In the genomic region with DNA sequence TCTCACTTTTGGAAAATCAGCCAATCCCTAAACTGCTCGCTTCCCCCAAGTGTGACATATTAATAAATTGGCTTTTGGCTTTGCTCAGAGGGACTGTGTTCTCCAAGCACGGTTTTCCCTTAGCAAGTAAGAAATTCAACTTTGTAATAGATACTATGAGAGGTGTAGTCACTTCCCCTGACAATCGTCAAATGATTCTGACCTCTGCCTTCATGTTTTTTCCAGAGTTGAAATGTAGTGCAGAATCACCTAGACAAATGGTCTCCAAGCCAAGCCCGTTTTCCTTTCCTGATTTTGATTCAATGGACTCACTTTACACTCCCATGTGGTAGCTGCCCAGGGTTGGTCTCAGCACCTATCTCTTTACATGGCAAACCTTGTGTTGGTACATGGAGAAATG, we compare ENCODE assay signal across 35 cellular contexts.
"Had no signal": no experiment of that assay in that cellular context is flagged by ENCODE, and none has a peak within 500 bp of the region (broad histone marks: within the 10 kb centered on the region; RNA-seq: fewer than 3 reads in every experiment).

No MANE protein-coding gene starts in this region.

- ATAC-seq: activated CD8-positive, alpha-beta memory T cell treated with anti-CD3 and anti-CD28 coated beads, Interleukin-2, amount 10 ng/mL, durations not matched to agents 7 days and 5 days; activated CD8-positive, alpha-beta T cell treated with anti-CD3 and anti-CD28 coated beads, Interleukin-2, amount 10 ng/mL, durations not matched to agents 7 days and 5 days; activated naive CD8-positive, alpha-beta T cell treated with anti-CD3 and anti-CD28 coated beads, Interleukin-2, amount 50 U/mL, for 24 hours had no signal

- H3K4me1 Mint-ChIP-seq: activated B cell treated with CpG ODN at 0.5 μM for 24 hours; activated CD4-positive, alpha-beta T cell treated with anti-CD3 and anti-CD28 coated beads, Interleukin-2, amount 10 ng/mL, durations not matched to agents 24 days and 14 days; activated naive CD4-positive, alpha-beta T cell treated with anti-CD3 and anti-CD28 coated beads, Interleukin-2, amount 10 ng/mL, durations not matched to agents 7 days and 5 days; activated naive CD4-positive, alpha-beta T cell treated with anti-CD3 and anti-CD28 coated beads, Interleukin-2, amount 50 U/mL, for 24 hours; activated naive CD8-positive, alpha-beta T cell treated with anti-CD3 and anti-CD28 coated beads, Interleukin-2, amount 10 ng/mL, durations not matched to agents 7 days and 5 days; activated naive CD8-positive, alpha-beta T cell treated with anti-CD3 and anti-CD28 coated beads, Interleukin-2, amount 50 U/mL, for 24 hours; brain; central memory CD8-positive, alpha-beta T cell had no signal

- DNase-seq: activated B cell treated with CpG ODN at 0.5 μM for 24 hours; activated CD4-positive, alpha-beta memory T cell treated with anti-CD3 and anti-CD28 coated beads, Interleukin-2, amount 10 ng/mL, durations not matched to agents 7 days and 5 days; activated CD4-positive, alpha-beta T cell treated with anti-CD3 and anti-CD28 coated beads for 4 hours; activated CD4-positive, alpha-beta T cell treated with anti-CD3 and anti-CD28 coated beads, Interleukin-2, amount 10 ng/mL, durations not matched to agents 24 days and 14 days; activated CD4-positive, alpha-beta T cell treated with anti-CD3 and anti-CD28 coated beads, Interleukin-2, amount 50 U/mL, for 48 hours; activated CD4-positive, CD25-positive, alpha-beta regulatory T cell treated with anti-CD3 and anti-CD28 coated beads, Interleukin-2, amount 50 U/mL, for 72 hours; activated CD8-positive, alpha-beta memory T cell treated with anti-CD3 and anti-CD28 coated beads for 24 hours; activated CD8-positive, alpha-beta memory T cell treated with anti-CD3 and anti-CD28 coated beads, Interleukin-2, amount 10 ng/mL, durations not matched to agents 7 days and 5 days; activated CD8-positive, alpha-beta memory T cell treated with anti-CD3 and anti-CD28 coated beads, Interleukin-2, amount 50 U/mL, for 48 hours; activated CD8-positive, alpha-beta T cell treated with anti-CD3 and anti-CD28 coated beads, Interleukin-2, amount 10 ng/mL, durations not matched to agents 7 days and 5 days; activated effector memory CD4-positive, alpha-beta T cell treated with Interleukin-2 at 50 U/mL for 16 hours; activated gamma-delta T cell; activated naive CD4-positive, alpha-beta T cell treated with anti-CD3 and anti-CD28 coated beads, Interleukin-2, amount 10 ng/mL, durations not matched to agents 7 days and 5 days; activated naive CD4-positive, alpha-beta T cell treated with Interleukin-2 at 50 U/mL for 16 hours; activated naive CD8-positive, alpha-beta T cell treated with anti-CD3 and anti-CD28 coated beads, Interleukin-2, amount 10 ng/mL, durations not matched to agents 7 days and 5 days; activated naive CD8-positive, alpha-beta T cell treated with anti-CD3 and anti-CD28 coated beads, Interleukin-2, amount 50 U/mL, for 24 hours; activated T-cell treated with anti-CD3 and anti-CD28 coated beads, Interleukin-2, amount 50 U/mL, for 24 hours; activated T-cell treated with anti-CD3 and anti-CD28 coated beads, Interleukin-2, amount 50 U/mL, for 48 hours; amygdala; anterior cingulate cortex; caudate nucleus; cerebellar nuclear complex; T-helper 1 cell; T-helper 2 cell; T-helper 9 cell had no signal

- H3K27me3 ChIP-seq: ascending aorta, cardiac muscle cell had no signal

- H3K36me3 Mint-ChIP-seq: activated CD8-positive, alpha-beta memory T cell treated with anti-CD3 and anti-CD28 coated beads, Interleukin-2, amount 10 ng/mL, durations not matched to agents 7 days and 5 days; activated naive CD4-positive, alpha-beta T cell treated with anti-CD3 and anti-CD28 coated beads, Interleukin-2, amount 10 ng/mL, durations not matched to agents 7 days and 5 days; activated naive CD4-positive, alpha-beta T cell treated with anti-CD3 and anti-CD28 coated beads, Interleukin-2, amount 50 U/mL, for 24 hours; activated naive CD8-positive, alpha-beta T cell; activated naive CD8-positive, alpha-beta T cell treated with anti-CD3 and anti-CD28 coated beads, Interleukin-2, amount 10 ng/mL, durations not matched to agents 7 days and 5 days; brain had no signal

- H3K36me3 ChIP-seq: ascending aorta, cardiac muscle cell had no signal

- H3K9me3 ChIP-seq: ascending aorta had no signal

- H3K4me3 ChIP-seq: ascending aorta, cardiac muscle cell had no signal

- H3K9me3 Mint-ChIP-seq: activated B cell treated with CpG ODN at 0.5 μM for 24 hours; activated CD4-positive, alpha-beta memory T cell treated with anti-CD3 and anti-CD28 coated beads, Interleukin-2, amount 10 ng/mL, durations not matched to agents 7 days and 5 days; activated CD4-positive, alpha-beta T cell treated with anti-CD3 and anti-CD28 coated beads, Interleukin-2, amount 10 ng/mL, durations not matched to agents 24 days and 14 days; activated naive CD4-positive, alpha-beta T cell treated with anti-CD3 and anti-CD28 coated beads, Interleukin-2, amount 50 U/mL, for 24 hours; activated naive CD8-positive, alpha-beta T cell treated with anti-CD3 and anti-CD28 coated beads, Interleukin-2, amount 10 ng/mL, durations not matched to agents 7 days and 5 days; activated T-cell treated with anti-CD3 and anti-CD28 coated beads, Interleukin-2, amount 50 U/mL, for 24 hours; activated T-helper 2 cell treated with anti-CD3 and anti-CD28 coated beads, Interferon-gamma antibody, Interleukin-2, Interleukin-4, amounts not matched to agents 10 μg/mL and 5 μg/mL and 100 μg/mL, durations not matched to agents 14 hours and 24 hours and 36 hours; central memory CD8-positive, alpha-beta T cell; T-helper 1 cell treated with Interleukin-12 subunit alpha and Interleukin-12 subunit beta and Interleukin-4 antibody, amounts not matched to agents 30 μg/mL and 1 μg/mL, for 36 hours; T-helper 2 cell treated with Interferon-gamma antibody and Interleukin-4, amounts not matched to agents 5 μg/mL and 100 μg/mL, for 36 hours had no signal

- H3K4me1 ChIP-seq: ascending aorta had no signal

- H3K27ac ChIP-seq: ascending aorta, cardiac muscle cell, VCaP had no signal

- H3K4me3 Mint-ChIP-seq: activated B cell treated with CpG ODN at 0.5 μM for 24 hours; activated CD4-positive, alpha-beta memory T cell treated with anti-CD3 and anti-CD28 coated beads, Interleukin-2, amount 10 ng/mL, durations not matched to agents 7 days and 5 days; activated CD4-positive, alpha-beta T cell treated with anti-CD3 and anti-CD28 coated beads, Interleukin-2, amount 10 ng/mL, durations not matched to agents 24 days and 14 days; activated CD8-positive, alpha-beta memory T cell treated with anti-CD3 and anti-CD28 coated beads, Interleukin-2, amount 10 ng/mL, durations not matched to agents 7 days and 5 days; activated CD8-positive, alpha-beta T cell treated with anti-CD3 and anti-CD28 coated beads, Interleukin-2, amount 10 ng/mL, durations not matched to agents 7 days and 5 days; activated naive CD4-positive, alpha-beta T cell treated with anti-CD3 and anti-CD28 coated beads, Interleukin-2, amount 10 ng/mL, durations not matched to agents 7 days and 5 days; activated naive CD4-positive, alpha-beta T cell treated with anti-CD3 and anti-CD28 coated beads, Interleukin-2, amount 50 U/mL, for 24 hours; activated naive CD8-positive, alpha-beta T cell; activated naive CD8-positive, alpha-beta T cell treated with anti-CD3 and anti-CD28 coated beads, Interleukin-2, amount 10 ng/mL, durations not matched to agents 7 days and 5 days; activated naive CD8-positive, alpha-beta T cell treated with anti-CD3 and anti-CD28 coated beads, Interleukin-2, amount 50 U/mL, for 24 hours; activated T-cell treated with anti-CD3 and anti-CD28 coated beads, Interleukin-2, amount 50 U/mL, for 24 hours; brain; central memory CD8-positive, alpha-beta T cell; T-helper 1 cell treated with Interleukin-12 subunit alpha and Interleukin-12 subunit beta and Interleukin-4 antibody, amounts not matched to agents 30 μg/mL and 1 μg/mL, for 36 hours; T-helper 2 cell treated with Interferon-gamma antibody and Interleukin-4, amounts not matched to agents 5 μg/mL and 100 μg/mL, for 36 hours had no signal

- H3K27me3 Mint-ChIP-seq: activated B cell treated with CpG ODN at 0.5 μM for 24 hours; activated CD4-positive, alpha-beta memory T cell treated with anti-CD3 and anti-CD28 coated beads, Interleukin-2, amount 10 ng/mL, durations not matched to agents 7 days and 5 days; activated CD4-positive, alpha-beta T cell treated with anti-CD3 and anti-CD28 coated beads, Interleukin-2, amount 10 ng/mL, durations not matched to agents 24 days and 14 days; activated CD8-positive, alpha-beta memory T cell treated with anti-CD3 and anti-CD28 coated beads, Interleukin-2, amount 10 ng/mL, durations not matched to agents 7 days and 5 days; activated naive CD4-positive, alpha-beta T cell treated with anti-CD3 and anti-CD28 coated beads, Interleukin-2, amount 10 ng/mL, durations not matched to agents 7 days and 5 days; activated naive CD8-positive, alpha-beta T cell; activated T-cell treated with anti-CD3 and anti-CD28 coated beads, Interleukin-2, amount 50 U/mL, for 24 hours; brain; central memory CD8-positive, alpha-beta T cell had no signal

- H3K27ac Mint-ChIP-seq: activated B cell treated with CpG ODN at 0.5 μM for 24 hours; activated CD4-positive, alpha-beta memory T cell treated with anti-CD3 and anti-CD28 coated beads, Interleukin-2, amount 10 ng/mL, durations not matched to agents 7 days and 5 days; activated CD4-positive, alpha-beta T cell treated with anti-CD3 and anti-CD28 coated beads, Interleukin-2, amount 10 ng/mL, durations not matched to agents 24 days and 14 days; activated CD8-positive, alpha-beta memory T cell treated with anti-CD3 and anti-CD28 coated beads, Interleukin-2, amount 10 ng/mL, durations not matched to agents 7 days and 5 days; activated CD8-positive, alpha-beta T cell treated with anti-CD3 and anti-CD28 coated beads, Interleukin-2, amount 10 ng/mL, durations not matched to agents 7 days and 5 days; activated naive CD4-positive, alpha-beta T cell treated with anti-CD3 and anti-CD28 coated beads, Interleukin-2, amount 10 ng/mL, durations not matched to agents 7 days and 5 days; activated naive CD4-positive, alpha-beta T cell treated with anti-CD3 and anti-CD28 coated beads, Interleukin-2, amount 50 U/mL, for 24 hours; activated naive CD8-positive, alpha-beta T cell; activated naive CD8-positive, alpha-beta T cell treated with anti-CD3 and anti-CD28 coated beads, Interleukin-2, amount 10 ng/mL, durations not matched to agents 7 days and 5 days; activated naive CD8-positive, alpha-beta T cell treated with anti-CD3 and anti-CD28 coated beads, Interleukin-2, amount 50 U/mL, for 24 hours; activated T-cell treated with anti-CD3 and anti-CD28 coated beads, Interleukin-2, amount 50 U/mL, for 24 hours; activated T-helper 2 cell treated with anti-CD3 and anti-CD28 coated beads, Interferon-gamma antibody, Interleukin-2, Interleukin-4, amounts not matched to agents 10 μg/mL and 5 μg/mL and 100 μg/mL, durations not matched to agents 14 hours and 24 hours and 36 hours; brain; T-helper 1 cell treated with Interleukin-12 subunit alpha and Interleukin-12 subunit beta and Interleukin-4 antibody, amounts not matched to agents 30 μg/mL and 1 μg/mL, for 36 hours; T-helper 2 cell treated with Interferon-gamma antibody and Interleukin-4, amounts not matched to agents 5 μg/mL and 100 μg/mL, for 36 hours had no signal
